Comparison of ENCODE assay signal across 16 cellular contexts in genomic region chr5:160511280-160511929, GRCh38.
"Had no signal": no experiment of that assay in that cellular context is flagged by ENCODE, and none has a peak within 500 bp of the region (broad histone marks: within the 10 kb centered on the region; RNA-seq: fewer than 3 reads in every experiment).

No MANE protein-coding gene starts in this region.

- H3K27ac ChIP-seq: adrenal gland, coronary artery, gastroesophageal sphincter, right atrium auricular region, skin epidermis, stomach, thyroid gland, uterus had no signal

- DNase-seq: activated B cell treated with CpG ODN at 0.5 μM for 24 hours; activated CD4-positive, alpha-beta T cell treated with anti-CD3 and anti-CD28 coated beads, Interleukin-2, amount 10 ng/mL, durations not matched to agents 7 days and 5 days; activated naive CD4-positive, alpha-beta T cell treated with anti-CD3 and anti-CD28 coated beads, Interleukin-2, amount 10 ng/mL, durations not matched to agents 7 days and 5 days; adrenal gland; caudate nucleus; effector CD8-positive, alpha-beta T cell; kidney; left ventricle myocardium superior; stomach; uterus had no signal

- H3K4me3 Mint-ChIP-seq: activated B cell treated with CpG ODN at 0.5 μM for 24 hours; activated CD4-positive, alpha-beta T cell treated with anti-CD3 and anti-CD28 coated beads, Interleukin-2, amount 10 ng/mL, durations not matched to agents 7 days and 5 days; activated naive CD4-positive, alpha-beta T cell treated with anti-CD3 and anti-CD28 coated beads, Interleukin-2, amount 10 ng/mL, durations not matched to agents 7 days and 5 days had no signal

- H3K9me3 Mint-ChIP-seq: activated B cell treated with CpG ODN at 0.5 μM for 24 hours; activated CD4-positive, alpha-beta T cell treated with anti-CD3 and anti-CD28 coated beads, Interleukin-2, amount 10 ng/mL, durations not matched to agents 7 days and 5 days; activated naive CD4-positive, alpha-beta T cell treated with anti-CD3 and anti-CD28 coated beads, Interleukin-2, amount 10 ng/mL, durations not matched to agents 7 days and 5 days; activated T-helper 2 cell treated with anti-CD3 and anti-CD28 coated beads, Interferon-gamma antibody, Interleukin-2, Interleukin-4, amounts not matched to agents 10 μg/mL and 5 μg/mL and 100 μg/mL, durations not matched to agents 14 hours and 24 hours and 36 hours had no signal

- ATAC-seq: gastroesophageal sphincter, left ventricle myocardium superior had no signal

- H3K4me3 ChIP-seq: adrenal gland, coronary artery, gastroesophageal sphincter, right atrium auricular region, skin epidermis, stomach, thyroid gland, uterus had no signal

- H3K36me3 Mint-ChIP-seq: activated naive CD4-positive, alpha-beta T cell treated with anti-CD3 and anti-CD28 coated beads, Interleukin-2, amount 10 ng/mL, durations not matched to agents 7 days and 5 days had no signal

- H3K27me3 ChIP-seq: adrenal gland, right atrium auricular region, thyroid gland, uterus had no signal

- H3K27ac Mint-ChIP-seq: activated B cell treated with CpG ODN at 0.5 μM for 24 hours; activated CD4-positive, alpha-beta T cell treated with anti-CD3 and anti-CD28 coated beads, Interleukin-2, amount 10 ng/mL, durations not matched to agents 7 days and 5 days; activated naive CD4-positive, alpha-beta T cell treated with anti-CD3 and anti-CD28 coated beads, Interleukin-2, amount 10 ng/mL, durations not matched to agents 7 days and 5 days; activated T-helper 2 cell treated with anti-CD3 and anti-CD28 coated beads, Interferon-gamma antibody, Interleukin-2, Interleukin-4, amounts not matched to agents 10 μg/mL and 5 μg/mL and 100 μg/mL, durations not matched to agents 14 hours and 24 hours and 36 hours had no signal
